1 cellular context compared by ENCODE assay signal in genomic region chr12:6867407-6868210, GRCh38.
TF ChIP-seq lines count a peak whose summit lies in the region.

TSS of gene TPI1 (plus strand) at chr12:6867531. CDS start at chr12:6867567, 36 bp downstream.

TF ChIP-seq in GM12878, 131 proteins besides CTCF, POLR2A, EP300 and RAD21 (continued from another document and continues in another):
- TF ChIP-seq ASH2L (IDR thresholded peaks at IDR 0.05; ENCODE audit: borderline replicate concordance, low read depth) = no peak
- no peak for TF ChIP-seq BRCA1 (IDR thresholded peaks at IDR 0.05; ENCODE audit: low read depth, low read length)
- TF ChIP-seq RB1 (IDR thresholded peaks at IDR 0.05; ENCODE audit: borderline replicate concordance) = peak; percentile 71; the same call in 1 of the 2 replicates
- TF ChIP-seq RUNX3 (IDR thresholded peaks at IDR 0.05; ENCODE audit: low read length) = peak; percentile 45; the same call in 1 of the 2 replicates
- no peak for TF ChIP-seq SIX5 (IDR thresholded peaks at IDR 0.05; ENCODE audit: low read depth, low read length, severe bottlenecking)
- no peak; the same call in 1 of the 2 replicates for TF ChIP-seq CHD2 (IDR thresholded peaks at IDR 0.05; ENCODE audit: borderline replicate concordance, low read depth, low read length)
- peak; percentile 51 for TF ChIP-seq BACH1 (IDR thresholded peaks at IDR 0.05; ENCODE audit: borderline replicate concordance)
- TF ChIP-seq CBX5 (IDR thresholded peaks at IDR 0.05; ENCODE audit: low read depth) = no peak
- TF ChIP-seq ZSCAN29 (IDR thresholded peaks at IDR 0.05) = no peak
- TF ChIP-seq NFXL1 (IDR thresholded peaks at IDR 0.05; ENCODE audit: borderline replicate concordance) = no peak
- TF ChIP-seq SUZ12 (IDR thresholded peaks at IDR 0.05; ENCODE audit: unreplicated experiment) = no peak
- no peak for TF ChIP-seq BMI1 (IDR thresholded peaks at IDR 0.05; ENCODE audit: borderline replicate concordance)
- no peak for TF ChIP-seq HSF1 (IDR thresholded peaks at IDR 0.05; ENCODE audit: low read depth, low read length)
- TF ChIP-seq TBL1XR1 (IDR thresholded peaks at IDR 0.05; ENCODE audit: low read depth, low read length) = no peak
- TF ChIP-seq PML (IDR thresholded peaks at IDR 0.05; ENCODE audit: low read length) = peak; percentile 98
- TF ChIP-seq EZH2 (IDR thresholded peaks at IDR 0.05; ENCODE audit: borderline replicate concordance, control insufficient read depth, low read depth, low read length) = no peak
- TF ChIP-seq PBX3 (IDR thresholded peaks at IDR 0.05; ENCODE audit: insufficient replicate concordance, low read depth, low read length) = no peak
- peak in 1 of 2 experiments; percentile 38; a peak in 1 of 3 replicates for TF ChIP-seq EGR1 (IDR thresholded peaks at IDR 0.05; ENCODE audit: borderline replicate concordance in 1 of 2, low read depth in 2 of 2, low read length in 2 of 2)
- TF ChIP-seq NR2C2 (IDR thresholded peaks at IDR 0.05; ENCODE audit: borderline replicate concordance, control insufficient read depth, insufficient read length, low read depth) = no peak
- no peak for TF ChIP-seq IRF5 (IDR thresholded peaks at IDR 0.05; ENCODE audit: borderline replicate concordance)
- TF ChIP-seq RELA (IDR thresholded peaks at IDR 0.05; ENCODE audit: borderline replicate concordance, partially characterized antibody) = no peak
- no peak for TF ChIP-seq SPI1 (IDR thresholded peaks at IDR 0.05; ENCODE audit: borderline replicate concordance, insufficient read depth, low read depth, low read length)
- no peak for TF ChIP-seq ZBTB33 (IDR thresholded peaks at IDR 0.05)
- no peak for TF ChIP-seq HDAC2 (IDR thresholded peaks at IDR 0.05)
- TF ChIP-seq MYC (IDR thresholded peaks at IDR 0.05; ENCODE audit: insufficient read depth, insufficient read length, insufficient replicate concordance, low read length, severe bottlenecking) = peak; percentile 84
- no peak for TF ChIP-seq CEBPB (IDR thresholded peaks at IDR 0.05; ENCODE audit: borderline replicate concordance in 1 of 2, low read depth in 2 of 2, low read length in 2 of 2)
- TF ChIP-seq ATF3 (IDR thresholded peaks at IDR 0.05; ENCODE audit: borderline replicate concordance, extremely low read depth, low read depth, low read length) = no peak
- TF ChIP-seq ZNF217 (IDR thresholded peaks at IDR 0.05) = 0 out of 2 replicates have a peak, but pooled peaks have one; percentile 36
- no peak for TF ChIP-seq CEBPZ (IDR thresholded peaks at IDR 0.05; ENCODE audit: low read depth, low read length)
- TF ChIP-seq IKZF2 (IDR thresholded peaks at IDR 0.05) = no peak
- no peak for TF ChIP-seq MLLT1 (IDR thresholded peaks at IDR 0.05)
- TF ChIP-seq POLR2AphosphoS5 (IDR thresholded peaks at IDR 0.05; ENCODE audit: low read length) = peak; percentile 99
- TF ChIP-seq POLR2AphosphoS2 (IDR thresholded peaks at IDR 0.05; ENCODE audit: low read depth, low read length) = peak; percentile 98
- TF ChIP-seq YBX1 (IDR thresholded peaks at IDR 0.05) = no peak
- TF ChIP-seq ZNF622 (IDR thresholded peaks at IDR 0.05) = no peak
- TF ChIP-seq YY1 (IDR thresholded peaks at IDR 0.05; ENCODE audit: low read depth, low read length) = peak; percentile 90
- no peak for TF ChIP-seq MTA2 (IDR thresholded peaks at IDR 0.05; ENCODE audit: low read depth)
- peak; percentile 66 for TF ChIP-seq IKZF1 (conservative IDR thresholded peaks at IDR 0.05)
- peak; percentile 75 for TF ChIP-seq SMAD1 (IDR thresholded peaks at IDR 0.05; ENCODE audit: low read depth, partially characterized antibody)
- TF ChIP-seq NRF1 (conservative IDR thresholded peaks at IDR 0.05; ENCODE audit: low read depth, low read length) = 0 out of 2 replicates have a peak, but pooled peaks have one; percentile 24
- TF ChIP-seq IRF4 (IDR thresholded peaks at IDR 0.05; ENCODE audit: low read depth, low read length) = no peak
- TF ChIP-seq HDGF (IDR thresholded peaks at IDR 0.05) = no peak
- no peak for TF ChIP-seq JUND (IDR thresholded peaks at IDR 0.05; ENCODE audit: low read depth, low read length)
- TF ChIP-seq SREBF1 (IDR thresholded peaks at IDR 0.05; ENCODE audit: low read length) = no peak
- TF ChIP-seq MEF2B (IDR thresholded peaks at IDR 0.05; ENCODE audit: partially characterized antibody, poor library complexity, severe bottlenecking) = no peak
- no peak for TF ChIP-seq E2F4 (IDR thresholded peaks at IDR 0.05; ENCODE audit: low read depth, low read length)
- no peak for TF ChIP-seq SRF (IDR thresholded peaks at IDR 0.05; ENCODE audit: low read depth in 2 of 2, low read length in 2 of 2)
- peak; percentile 56 for TF ChIP-seq SP1 (IDR thresholded peaks at IDR 0.05; ENCODE audit: low read depth, low read length)
- TF ChIP-seq PAX8 (IDR thresholded peaks at IDR 0.05) = no peak
- no peak for TF ChIP-seq CBX3 (IDR thresholded peaks at IDR 0.05; ENCODE audit: borderline replicate concordance, low read depth)
- no peak for TF ChIP-seq MTA3 (IDR thresholded peaks at IDR 0.05; ENCODE audit: borderline replicate concordance, low read length)
- TF ChIP-seq PKNOX1 (IDR thresholded peaks at IDR 0.05) = no peak
- TF ChIP-seq ZNF274 (IDR thresholded peaks at IDR 0.05; ENCODE audit: insufficient read depth, insufficient read length) = no peak
- TF ChIP-seq BCL11A (IDR thresholded peaks at IDR 0.05; ENCODE audit: low read depth, low read length) = no peak
- TF ChIP-seq ZNF24 (IDR thresholded peaks at IDR 0.05) = no peak
- TF ChIP-seq ELK1 (IDR thresholded peaks at IDR 0.05; ENCODE audit: low read depth, low read length) = no peak
- no peak; the same call in none of the 2 replicates for TF ChIP-seq GATAD2B (conservative IDR thresholded peaks at IDR 0.05; ENCODE audit: low read depth)
- no peak for TF ChIP-seq FOXK2 (IDR thresholded peaks at IDR 0.05)
